In the genomic region with DNA sequence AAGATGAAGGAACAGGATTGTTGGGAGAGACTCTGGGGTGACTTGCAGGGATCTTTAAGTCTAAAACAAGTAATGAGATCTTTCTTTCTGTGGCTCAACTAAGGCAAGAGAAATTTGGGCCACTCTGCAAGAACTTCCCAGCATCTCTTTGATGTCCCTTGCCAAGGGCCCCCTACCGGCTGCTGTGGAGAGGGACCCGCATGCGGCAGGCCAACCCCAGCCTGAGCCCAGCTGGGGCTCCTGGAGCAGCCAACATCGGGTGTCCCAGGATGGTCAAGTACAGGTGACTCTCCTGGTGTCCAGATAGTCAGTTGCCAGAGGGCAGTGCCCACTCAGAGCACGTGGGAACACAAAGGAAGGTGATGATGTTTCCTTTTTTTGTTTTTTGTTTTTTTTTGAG, we compare ENCODE assay signal across 17 cellular contexts.
DNase-seq lines count a peak whose midpoint lies in the region; ATAC-seq and TF ChIP-seq lines count a peak whose summit lies in the region.
"Had no signal": no experiment of that assay in that cellular context is flagged by ENCODE, and none has a peak within 500 bp of the region (broad histone marks: within the 10 kb centered on the region; RNA-seq: fewer than 3 reads in every experiment).

No MANE protein-coding gene starts in this region.

- no peaks in the 10 kb centered on the region for H3K9me3 Mint-ChIP-seq in immature natural killer cell
- no peaks in the 10 kb centered on the region for H3K9me3 Mint-ChIP-seq in activated naive CD4-positive, alpha-beta T cell treated with anti-CD3 and anti-CD28 coated beads, Interleukin-2, amount 10 ng/mL, durations not matched to agents 7 days and 5 days

- CTCF ChIA-PET in activated naive CD4-positive, alpha-beta T cell treated with anti-CD3 and anti-CD28 coated beads, Interleukin-2, amount 10 ng/mL, durations not matched to agents 7 days and 5 days (lab: Charles Lee), result no interaction called here

- no peak overlapping the region for H3K4me3 Mint-ChIP-seq in immature natural killer cell
- H3K4me3 Mint-ChIP-seq in activated naive CD4-positive, alpha-beta T cell treated with anti-CD3 and anti-CD28 coated beads, Interleukin-2, amount 10 ng/mL, durations not matched to agents 7 days and 5 days, result no peak overlapping the region

- H3K27ac Mint-ChIP-seq in immature natural killer cell, result peak overlapping the region in 4 of 6 donors; percentile 13 to 34 (median 19)
- no peak overlapping the region for H3K27ac Mint-ChIP-seq in activated naive CD4-positive, alpha-beta T cell treated with anti-CD3 and anti-CD28 coated beads, Interleukin-2, amount 10 ng/mL, durations not matched to agents 7 days and 5 days

- peak; percentile 44 for TF ChIP-seq CTCF in GM12864 (IDR thresholded peaks at IDR 0.05; ENCODE audit: low read depth, low read length, missing control alignments)

- peak; percentile 46 for DNase-seq in AG08396 (ENCODE audit: low spot score)
- no peak for DNase-seq in GM12864 (ENCODE audit: low read depth)
- peak; percentile 20 for DNase-seq in SW480 (ENCODE audit: low spot score)
- no peak for DNase-seq in immature natural killer cell
- DNase-seq in activated naive CD4-positive, alpha-beta T cell treated with anti-CD3 and anti-CD28 coated beads, Interleukin-2, amount 10 ng/mL, durations not matched to agents 7 days and 5 days, result no peak
- DNase-seq in COLO829 (ENCODE audit: low spot score), result no peak
- no peak for DNase-seq in HT-29 (ENCODE audit: low spot score)
- DNase-seq: activated T-cell treated with anti-CD3 and anti-CD28 coated beads, Interleukin-2, amount 50 U/mL, for 1 hour; NCI-H1436 treated with DMSO at 0.1 percent for 48 hours; NCI-H524 treated with DMSO at 0.1 percent for 48 hours; SHP77 treated with DMSO at 0.1 percent for 48 hours; testis; WERI-Rb-1 had no signal

- peaks cover 0 to 4% (median 0%) of the 10 kb centered on the region in 3 donors for H3K36me3 Mint-ChIP-seq in immature natural killer cell
- H3K36me3 Mint-ChIP-seq in activated naive CD4-positive, alpha-beta T cell treated with anti-CD3 and anti-CD28 coated beads, Interleukin-2, amount 10 ng/mL, durations not matched to agents 7 days and 5 days, result peaks cover 3% of the 10 kb centered on the region

- H3K27me3 Mint-ChIP-seq in immature natural killer cell (ENCODE audit: low read depth in 3 of 3), result peaks cover 0 to 1% (median 0%) of the 10 kb centered on the region in 3 donors
- no peaks in the 10 kb centered on the region for H3K27me3 Mint-ChIP-seq in activated naive CD4-positive, alpha-beta T cell treated with anti-CD3 and anti-CD28 coated beads, Interleukin-2, amount 10 ng/mL, durations not matched to agents 7 days and 5 days

- H3K4me1 Mint-ChIP-seq in immature natural killer cell, result peaks cover 8 to 16% of the 10 kb centered on the region in 2 donors
- peaks cover 11% of the 10 kb centered on the region for H3K4me1 Mint-ChIP-seq in activated naive CD4-positive, alpha-beta T cell treated with anti-CD3 and anti-CD28 coated beads, Interleukin-2, amount 10 ng/mL, durations not matched to agents 7 days and 5 days

- H3K4me3 ChIP-seq in GM12864 (ENCODE audit: low read depth, low read length), result no peak overlapping the region
- H3K4me3 ChIP-seq: heart left ventricle, left lung, skin epidermis, testis had no signal

- no peak for ATAC-seq in HG02885 (IDR thresholded peaks at IDR 0.05; ENCODE audit: poor library complexity, unreplicated experiment)
- ATAC-seq: heart left ventricle, left lung had no signal

Comparison
In these comparisons a context has a peak if more than half of its experiments do, and no peak if none do; other contexts are left out.
1. DNase-seq: peak in AG08396 (single experiment) and SW480 (single experiment); none in GM12864 (single experiment), immature natural killer cell (0 of 3), activated naive CD4-positive, alpha-beta T cell treated with anti-CD3 and anti-CD28 coated beads, Interleukin-2, amount 10 ng/mL, durations not matched to agents 7 days and 5 days (single experiment), COLO829 (single experiment) and HT-29 (single experiment).